In genomic region chr3:69120879-69121464, GRCh38 we compare ENCODE assay signal across 8 cellular contexts. TPM values are rescaled to one million over a fixed set of nuclear protein-coding genes. Genes with fewer than 3 reads are reported as not detected.
DNase-seq lines count a peak whose midpoint lies in the region; ATAC-seq and TF ChIP-seq lines count a peak whose summit lies in the region.

No MANE protein-coding gene starts in this region.

- peak; percentile 83 for ATAC-seq in GM18519 (IDR thresholded peaks at IDR 0.05; ENCODE audit: low FRiP score, unreplicated experiment)
- peak; percentile 76 for ATAC-seq in HG03139 (IDR thresholded peaks at IDR 0.05; ENCODE audit: unreplicated experiment)

- no peaks in the 10 kb centered on the region for H3K27me3 Mint-ChIP-seq in mesothelial cell of epicardium (ENCODE audit: low read depth)

- DNase-seq in AG08395 (ENCODE audit: low spot score) (peak; percentile 66), NCI-H69 (lab: John Stamatoyannopoulos, UW) (peak; percentile 55), ecto neural progenitor cell (ENCODE audit: low spot score) (peak; percentile 77), mesothelial cell of epicardium (ENCODE audit: low spot score in 2 of 2, unreplicated experiment in 2 of 2) (peak; percentile 34 to 81)
- DNase-seq in activated CD4-positive, alpha-beta T cell treated with anti-CD3 and anti-CD28 coated beads, Interleukin-2, amount 50 U/mL, for 24 hours (ENCODE audit: low read depth in 1 of 2, low spot score in 1 of 2) = peak; percentile 69 to 84
- DNase-seq in stimulated activated CD8-positive, alpha-beta memory T cell treated with anti-CD3 and anti-CD28 coated beads, Interleukin-4, amount 100 ng/mL, for 24 hours (ENCODE audit: low read depth) = peak; percentile 64

- peaks cover 23% of the 10 kb centered on the region for H3K4me1 Mint-ChIP-seq in mesothelial cell of epicardium

- no peaks in the 10 kb centered on the region for H3K36me3 Mint-ChIP-seq in mesothelial cell of epicardium

- peak; percentile 93 for TF ChIP-seq CTCF in mesothelial cell of epicardium (IDR thresholded peaks at IDR 0.05; ENCODE audit: unreplicated experiment)

- no peak overlapping the region for H3K27ac Mint-ChIP-seq in mesothelial cell of epicardium

- no peaks in the 10 kb centered on the region for H3K9me3 Mint-ChIP-seq in mesothelial cell of epicardium

- H3K4me3 Mint-ChIP-seq in mesothelial cell of epicardium = no peak overlapping the region

RNA-seq across cellular contexts. Expression of gene LMOD3, which starts 1.4 kb away (rescaled TPM):
- not detected in 3 replicates for total RNA-seq in mesothelial cell of epicardium

RNA-seq across cellular contexts. Expression of gene ARL6IP5, which starts 36.2 kb away (rescaled TPM):
- 45.6 to 48.9 TPM (median 46.5 TPM) in 3 replicates for total RNA-seq in mesothelial cell of epicardium

RNA-seq across cellular contexts. Expression of gene UBA3, which starts 40.8 kb away (rescaled TPM):
- total RNA-seq in mesothelial cell of epicardium = 62.1 to 70.8 TPM (median 67.7 TPM) in 3 replicates

Comparison
In these comparisons a context has a peak if more than half of its experiments do, and no peak if none do; other contexts are left out.
1. Peak in every context shown above with its lines: DNase-seq and ATAC-seq.